Comparison of ENCODE assay signal across 21 cellular contexts in genomic region chr3:123751478-123751877, GRCh38.
DNase-seq lines count a peak whose midpoint lies in the region; ATAC-seq and TF ChIP-seq lines count a peak whose summit lies in the region.
"Had no signal": no experiment of that assay in that cellular context is flagged by ENCODE, and none has a peak within 500 bp of the region (broad histone marks: within the 10 kb centered on the region; RNA-seq: fewer than 3 reads in every experiment).

No MANE protein-coding gene starts in this region.

- no peak overlapping the region for H3K27ac ChIP-seq in breast epithelium
- H3K27ac ChIP-seq in SJSA1: peak overlapping the region; percentile 81
- peak overlapping the region; percentile 38 for H3K27ac ChIP-seq in hepatocyte
- peak overlapping the region; percentile 15 to 20 for H3K27ac ChIP-seq in aorta (ENCODE audit: low read depth in 1 of 2, low read length in 2 of 2)
- H3K27ac ChIP-seq: 22Rv1, C4-2B, foreskin keratinocyte, neutrophil had no signal

- H3K27me3 Mint-ChIP-seq in MCF 10A (ENCODE audit: insufficient read depth, unreplicated experiment): no peaks in the 10 kb centered on the region
- H3K27me3 Mint-ChIP-seq: dendritic cell treated with granulocyte-macrophage colony-stimulating factor and Interleukin-4, amounts not matched to agents 40 ng/mL and 50 ng/mL, for 4 days had no signal

- ATAC-seq in aorta (ENCODE audit: low FRiP score) (no peak), GM21381 (IDR thresholded peaks at IDR 0.05; ENCODE audit: unreplicated experiment) (no peak)
- ATAC-seq: T-cell had no signal

- TF ChIP-seq CTCF in MCF 10A (IDR thresholded peaks at IDR 0.05; ENCODE audit: unreplicated experiment): no peak
- TF ChIP-seq CTCF in breast epithelium (IDR thresholded peaks at IDR 0.05): no peak
- no peak for TF ChIP-seq CTCF in hepatocyte (IDR thresholded peaks at IDR 0.05; ENCODE audit: poor library complexity)

- DNase-seq in MCF 10A (ENCODE audit: unreplicated experiment): no peak
- DNase-seq in breast epithelium (ENCODE audit: low spot score in 2 of 2): no peak
- no peak for DNase-seq in SJSA1 (ENCODE audit: low read depth in 1 of 2, low spot score in 2 of 2)
- DNase-seq in hepatocyte (ENCODE audit: low spot score): no peak
- DNase-seq in aorta: no peak
- no peak for DNase-seq in islet precursor cell
- DNase-seq in UCSD-AML1 (lab: John Stamatoyannopoulos, UW; ENCODE audit: unreplicated experiment): no peak
- DNase-seq: activated CD4-positive, alpha-beta T cell treated with anti-CD3 and anti-CD28 coated beads for 48 hours; GDM1; NCI-H1417 treated with DMSO at 0.1 percent for 48 hours; NCI-H524; stimulated activated CD8-positive, alpha-beta memory T cell treated with anti-CD3 and anti-CD28 coated beads, Interleukin-4, amount 100 ng/mL, for 48 hours; T-cell; uterus had no signal

- H2AFZ ChIP-seq in hepatocyte: no peak overlapping the region
- H2AFZ ChIP-seq: GM23338 had no signal

- H3K79me2 ChIP-seq in hepatocyte: no peaks in the 10 kb centered on the region

- TF ChIP-seq POLR2A in breast epithelium (IDR thresholded peaks at IDR 0.05): no peak

- intact Hi-C loops in MCF 10A (cut with micrococcal nuclease) (no loop called here), breast epithelium (cut with DNase I; ENCODE audit: low total_unique reads) (no loop called here), aorta (cut with DNase I) (no loop called here)

- H3K27ac Mint-ChIP-seq in MCF 10A (ENCODE audit: low read depth, unreplicated experiment): peak overlapping the region; percentile 69
- H3K27ac Mint-ChIP-seq: dendritic cell treated with granulocyte-macrophage colony-stimulating factor and Interleukin-4, amounts not matched to agents 40 ng/mL and 50 ng/mL, for 4 days; GM23338; T-cell had no signal

- H3K9me3 ChIP-seq in breast epithelium (no peaks in the 10 kb centered on the region), SJSA1 (replicated peaks) (no peaks in the 10 kb centered on the region), hepatocyte (ENCODE audit: low read depth) (no peaks in the 10 kb centered on the region), aorta (ENCODE audit: control insufficient read depth, low read length) (no peaks in the 10 kb centered on the region)
- H3K9me3 ChIP-seq: neutrophil, uterus had no signal

- 92% methylated on average over 4 of the region's 4 CpGs for WGBS in hepatocyte (ENCODE audit: low lambda C conversion rate, missing lambda C conversion rate)
- WGBS in aorta, 2 donors: 87 to 89% methylated on average over 4 of the region's 4 CpGs

- H3K4me3 ChIP-seq in breast epithelium: no peak overlapping the region
- no peak overlapping the region for H3K4me3 ChIP-seq in SJSA1
- no peak overlapping the region for H3K4me3 ChIP-seq in hepatocyte
- H3K4me3 ChIP-seq in aorta (ENCODE audit: low read length in 2 of 2): no peak overlapping the region
- H3K4me3 ChIP-seq: GM23338, uterus had no signal

- BruUV-seq in MCF 10A (replicated peaks; lab: Mats Ljungman, UMichigan): no TSS peak

- no peaks in the 10 kb centered on the region for H4K20me1 ChIP-seq in hepatocyte (ENCODE audit: insufficient read depth, poor library complexity, severe bottlenecking)

- H3K27me3 ChIP-seq in breast epithelium (no peaks in the 10 kb centered on the region), SJSA1 (replicated peaks) (no peaks in the 10 kb centered on the region), hepatocyte (no peaks in the 10 kb centered on the region), aorta (ENCODE audit: control insufficient read depth in 1 of 2, insufficient read depth in 2 of 2, low read length in 1 of 2) (no peaks in the 10 kb centered on the region)
- H3K27me3 ChIP-seq: foreskin keratinocyte, neutrophil, uterus had no signal

- no peaks in the 10 kb centered on the region for H3K36me3 ChIP-seq in breast epithelium
- peaks cover 4% of the 10 kb centered on the region; the same call in 1 of the 2 replicates for H3K36me3 ChIP-seq in SJSA1
- no peaks in the 10 kb centered on the region for H3K36me3 ChIP-seq in hepatocyte (replicated peaks; ENCODE audit: insufficient read depth, low read depth)
- no peaks in the 10 kb centered on the region for H3K36me3 ChIP-seq in aorta (ENCODE audit: control insufficient read depth in 1 of 2, insufficient read depth in 2 of 2, low read length in 1 of 2)
- H3K36me3 ChIP-seq: neutrophil, uterus had no signal

- no peak overlapping the region for H3K4me2 ChIP-seq in hepatocyte
- H3K4me2 ChIP-seq: GM23338 had no signal

- CTCF ChIA-PET in MCF 10A (lab: Yijun Ruan, JAX): interaction anchor here (0.7 to 1.0 kb wide), 2 partner anchors 13 to 32 kb away, joined by 3 read pairs; no protein-coding TSS in a partner anchor

- H3K36me3 Mint-ChIP-seq in MCF 10A (ENCODE audit: insufficient read depth, unreplicated experiment): peaks cover 10% of the 10 kb centered on the region
- H3K36me3 Mint-ChIP-seq: T-cell had no signal

- no peak overlapping the region for H3K4me3 Mint-ChIP-seq in MCF 10A (ENCODE audit: unreplicated experiment)
- H3K4me3 Mint-ChIP-seq: dendritic cell treated with granulocyte-macrophage colony-stimulating factor and Interleukin-4, amounts not matched to agents 40 ng/mL and 50 ng/mL, for 4 days; GM23338; T-cell had no signal

- POLR2A ChIA-PET in MCF 10A (lab: Yijun Ruan, JAX): no interaction called here

- no peaks in the 10 kb centered on the region for H3K9me3 Mint-ChIP-seq in MCF 10A (ENCODE audit: unreplicated experiment)
- H3K9me3 Mint-ChIP-seq: GM23338, T-cell had no signal

- H3K4me1 ChIP-seq in breast epithelium: no peaks in the 10 kb centered on the region
- peaks cover 40% of the 10 kb centered on the region for H3K4me1 ChIP-seq in SJSA1 (replicated peaks)
- peaks cover 22% of the 10 kb centered on the region for H3K4me1 ChIP-seq in hepatocyte (ENCODE audit: insufficient read depth)
- H3K4me1 ChIP-seq in aorta (ENCODE audit: control insufficient read depth in 1 of 2, insufficient read depth in 2 of 2, low read length in 2 of 2): peaks cover 0 to 14% of the 10 kb centered on the region in 2 donors
- H3K4me1 ChIP-seq: foreskin keratinocyte, uterus had no signal

- H3K9me2 ChIP-seq in hepatocyte (replicated peaks; ENCODE audit: insufficient read depth): no peaks in the 10 kb centered on the region

- peaks cover 29% of the 10 kb centered on the region for H3K4me1 Mint-ChIP-seq in MCF 10A (ENCODE audit: insufficient read depth, unreplicated experiment)

Comparison
In these comparisons a context has a peak if more than half of its experiments do, and no peak if none do; other contexts are left out.
1. H3K27ac ChIP-seq: peak in SJSA1 (single experiment), hepatocyte (single experiment) and aorta (2 of 2); none in breast epithelium (0 of 2).